15 cellular contexts compared by ENCODE assay signal in genomic region chr1:154290921-154291320, GRCh38.
"Had no signal": no experiment of that assay in that cellular context is flagged by ENCODE, and none has a peak within 500 bp of the region (broad histone marks: within the 10 kb centered on the region; RNA-seq: fewer than 3 reads in every experiment).

No MANE protein-coding gene starts in this region.

- H3K27ac ChIP-seq: pancreas, right lobe of liver, tibial nerve, upper lobe of right lung, vagina had no signal

- H3K4me3 ChIP-seq: pancreas, right lobe of liver, tibial nerve, upper lobe of right lung, vagina had no signal

- H3K4me1 ChIP-seq: pancreas, right lobe of liver, tibial nerve, upper lobe of right lung, vagina had no signal

- ATAC-seq: esophagus mucosa; left lobe of liver; natural killer cell; pancreas; right lobe of liver; stimulated activated effector memory CD8-positive, alpha-beta T cell treated with anti-CD3 and anti-CD28 coated beads, Interleukin-12 subunit alpha, Interleukin-12 subunit beta, amount 100 ng/mL, for 72 hours; stimulated activated naive CD8-positive, alpha-beta T cell treated with anti-CD3 and anti-CD28 coated beads, Interleukin-15, Interleukin-2, amounts not matched to agents 100 U/mL and 50 U/mL, for 24 hours; upper lobe of right lung had no signal

- DNase-seq: effector memory CD4-positive, alpha-beta T cell; islet precursor cell; natural killer cell; occipital lobe; pancreas; right lobe of liver; stimulated activated CD4-positive, alpha-beta T cell treated with anti-CD3 and anti-CD28 coated beads, Interleukin-4, amount 100 ng/mL, for 1 hour; stimulated activated CD8-positive, alpha-beta memory T cell treated with anti-CD3 and anti-CD28 coated beads, Interleukin-4, amount 100 ng/mL, for 48 hours; stimulated activated naive CD8-positive, alpha-beta T cell treated with anti-CD3 and anti-CD28 coated beads, Interleukin-15, Interleukin-2, amounts not matched to agents 100 U/mL and 50 U/mL, for 24 hours; upper lobe of right lung had no signal

- H3K36me3 ChIP-seq: pancreas, right lobe of liver, tibial nerve, upper lobe of right lung, vagina had no signal
